ENCODE assay signal across 1 cellular context in the genomic region with DNA sequence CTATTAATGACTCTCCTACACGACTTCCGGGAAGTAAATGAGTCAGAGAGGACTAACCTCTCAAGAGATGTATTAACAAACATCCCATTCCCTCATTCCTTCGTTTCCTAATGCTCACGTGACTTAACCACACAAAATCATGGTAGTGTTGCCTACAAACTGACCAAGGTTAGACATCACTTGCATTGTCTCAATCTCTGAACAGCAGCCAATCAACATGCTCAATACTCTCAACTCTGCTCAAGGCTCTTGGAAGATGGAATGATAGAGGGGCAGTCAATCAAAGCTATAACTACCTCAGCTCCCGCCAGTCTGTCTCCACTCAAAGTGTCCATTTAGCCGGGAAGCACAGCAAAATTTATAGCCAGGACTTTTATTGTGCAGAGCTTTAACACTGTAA.
TF ChIP-seq lines count a peak whose summit lies in the region.

No MANE protein-coding gene starts in this region.

TF ChIP-seq in GM12878, 131 proteins besides CTCF, POLR2A, EP300 and RAD21 (continued from another document):
- TF ChIP-seq ETV6 (conservative IDR thresholded peaks at IDR 0.05 in 1 of 2, IDR thresholded peaks at IDR 0.05 in 1 of 2; ENCODE audit: borderline replicate concordance in 1 of 2, low read depth in 1 of 2), result peak in 1 of 2 experiments; percentile 66; a peak in 1 of 4 replicates
